In the genomic region with DNA sequence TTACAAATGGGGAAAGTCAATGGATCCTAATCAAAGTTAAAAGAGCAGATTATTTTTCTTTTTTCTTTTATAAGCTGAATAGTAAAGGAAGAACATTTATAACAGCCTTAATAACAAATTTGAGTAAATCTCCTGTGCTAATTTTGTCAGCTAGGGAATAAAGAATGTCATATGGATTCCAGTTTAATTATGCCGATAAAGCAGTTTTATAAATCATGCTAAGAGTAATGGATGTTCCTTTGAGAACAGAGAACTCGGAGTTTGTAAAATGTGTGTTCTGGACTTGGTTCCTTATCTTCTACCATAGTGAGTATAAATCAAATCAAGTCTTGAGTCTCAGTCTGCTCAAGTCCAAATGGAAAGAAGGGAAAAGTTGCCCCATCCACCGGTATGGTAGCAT, we compare ENCODE assay signal across 23 cellular contexts.
DNase-seq lines count a peak whose midpoint lies in the region; ATAC-seq, FAIRE-seq and TF ChIP-seq lines count a peak whose summit lies in the region.
"Had no signal": no experiment of that assay in that cellular context is flagged by ENCODE, and none has a peak within 500 bp of the region (broad histone marks: within the 10 kb centered on the region; RNA-seq: fewer than 3 reads in every experiment).

No MANE protein-coding gene starts in this region.

- dilution Hi-C loops in IMR-90 (cut with HindIII; ENCODE audit: low sequenced_read_pairs, unreplicated experiment), result no loop called here

- H2AK9ac ChIP-seq in IMR-90 (replicated peaks; ENCODE audit: low read depth, low read length, poor library complexity), result no peak overlapping the region

- CTCF ChIA-PET in HepG2 (lab: Yijun Ruan, JAX; ENCODE audit: low intra/inter-chr PET ratio, low total read pairs) (no interaction called here), IMR-90 (lab: Yijun Ruan, JAX) (no interaction called here), K562 (lab: Yijun Ruan, JAX; ENCODE audit: low intra/inter-chr PET ratio) (no interaction called here)

- no peak overlapping the region for H3K14ac ChIP-seq in IMR-90 (replicated peaks; ENCODE audit: low read depth, low read length)

- 91% methylated on average over 3 of the region's 3 CpGs for WGBS in HepG2 (ENCODE audit: low lambda C conversion rate)
- 44% methylated on average over 3 of the region's 3 CpGs for WGBS in right lobe of liver (ENCODE audit: insufficient coverage, low coverage, low lambda C conversion rate, missing lambda C conversion rate)
- whole genome bisulfite sequencing in IMR-90 (ENCODE audit: extremely low coverage in 2 of 2, insufficient read length in 1 of 2), 2 experiments, result no CpG with 5 or more reads among the region's 3 CpGs
- WGBS in K562 (ENCODE audit: insufficient coverage, low coverage, missing lambda C conversion rate), result 53% methylated on average over 2 of the region's 3 CpGs

- peaks cover 2% of the 10 kb centered on the region for H3K79me2 ChIP-seq in HepG2 (ENCODE audit: insufficient read depth, low read length)
- H3K79me2 ChIP-seq in K562 (ENCODE audit: control insufficient read depth, insufficient read depth, low read length), result no peaks in the 10 kb centered on the region

- H3K36me3 ChIP-seq in HepG2 (replicated peaks in 1 of 2; ENCODE audit: control insufficient read depth in 1 of 2, insufficient read depth in 2 of 2, low read length in 2 of 2), result peaks cover 0 to 9% of the 10 kb centered on the region in 2 experiments; a peak in 2 of 5 replicates
- H3K36me3 ChIP-seq in right lobe of liver, result no peaks in the 10 kb centered on the region
- H3K36me3 ChIP-seq in IMR-90 (ENCODE audit: control insufficient read depth, insufficient read depth, low read length), result no peaks in the 10 kb centered on the region; the same call in 1 of the 2 replicates
- H3K36me3 ChIP-seq in K562 (ENCODE audit: control insufficient read depth, insufficient read depth, low read length), result no peaks in the 10 kb centered on the region
- H3K36me3 ChIP-seq: BE2C had no signal

- no peaks in the 10 kb centered on the region for H3K79me1 ChIP-seq in IMR-90 (ENCODE audit: low read depth in 1 of 2, low read length in 2 of 2)

- no peak overlapping the region for H2BK15ac ChIP-seq in IMR-90 (ENCODE audit: low read depth, low read length)

- FAIRE-seq in HepG2 (lab: Jason Lieb, UNC) (no peak), K562 (lab: Jason Lieb, UNC) (no peak)
- FAIRE-seq: GM12891 had no signal

- H3K27ac ChIP-seq in HepG2 (ENCODE audit: extremely low read length, insufficient read depth, low read length) (no peak overlapping the region), right lobe of liver (no peak overlapping the region), IMR-90 (ENCODE audit: insufficient read depth, low read length) (no peak overlapping the region), K562 (ENCODE audit: extremely low read depth, low read depth, low read length) (no peak overlapping the region)
- H3K27ac ChIP-seq: 22Rv1, BLaER1 had no signal

- H3K23ac ChIP-seq in IMR-90 (ENCODE audit: low read depth, low read length), result no peak overlapping the region

- no peak for DNase-seq in HepG2 (ENCODE audit: low spot score)
- no peak for DNase-seq in right lobe of liver
- no peak for DNase-seq in IMR-90
- DNase-seq in K562 (ENCODE audit: extremely low read depth in 1 of 4, low spot score in 3 of 4), result no peak
- DNase-seq in activated CD4-positive, alpha-beta T cell treated with anti-CD3 and anti-CD28 coated beads, Interleukin-2, amount 50 U/mL, for 4 hours, result no peak
- DNase-seq: ACHN; BE2C; C1 segment of cervical spinal cord; CD4-positive, alpha-beta memory T cell; CD4-positive, CD25-positive, alpha-beta regulatory T cell; CD8-positive, alpha-beta memory T cell; COR-L47; DMS 273 treated with DMSO at 0.1 percent for 48 hours; DMS153; DMS53; DMS79; DND-41; EL; GF-D8 had no signal

- no peak overlapping the region for H2BK120ac ChIP-seq in IMR-90 (ENCODE audit: low read depth, low read length)

- H3K9me3 ChIP-seq in HepG2 (ENCODE audit: low read length) (no peaks in the 10 kb centered on the region), right lobe of liver (no peaks in the 10 kb centered on the region), IMR-90 (ENCODE audit: control insufficient read depth, insufficient read depth, low read length) (no peaks in the 10 kb centered on the region), K562 (replicated peaks; ENCODE audit: control insufficient read depth, insufficient read depth, low read depth, low read length) (no peaks in the 10 kb centered on the region)
- H3K9me3 ChIP-seq: BE2C, BLaER1 had no signal

- intact Hi-C loops in HepG2 (cut with micrococcal nuclease; ENCODE audit: unreplicated experiment), result no loop called here
- intact Hi-C loops in right lobe of liver (cut with DNase I), result no loop called here
- intact Hi-C loops in IMR-90 (cut with micrococcal nuclease), result no loop called here
- intact Hi-C loops in K562 (cut with micrococcal nuclease), result no loop called here

- H3K56ac ChIP-seq in IMR-90 (ENCODE audit: extremely low read depth, insufficient read depth, low read length), result no peak overlapping the region

- ATAC-seq in HepG2 (no peak), right lobe of liver (no peak), IMR-90 (ENCODE audit: low read depth) (no peak), K562 (no peak), HG03139 (IDR thresholded peaks at IDR 0.05; ENCODE audit: unreplicated experiment) (no peak)

- H4K20me1 ChIP-seq in HepG2 (ENCODE audit: insufficient read depth, low read length), result no peaks in the 10 kb centered on the region
- no peaks in the 10 kb centered on the region for H4K20me1 ChIP-seq in IMR-90 (ENCODE audit: insufficient read depth, low read length)
- H4K20me1 ChIP-seq in K562 (replicated peaks; ENCODE audit: control insufficient read depth, insufficient read depth, low read length), result no peaks in the 10 kb centered on the region

- no peak overlapping the region for H4K5ac ChIP-seq in IMR-90 (ENCODE audit: low read depth, low read length)

- no peak overlapping the region for H3K4me3 ChIP-seq in HepG2 (replicated peaks in 1 of 3; ENCODE audit: insufficient read depth in 1 of 3, low read depth in 2 of 3, low read length in 3 of 3)
- H3K4me3 ChIP-seq in right lobe of liver, result no peak overlapping the region
- H3K4me3 ChIP-seq in IMR-90 (ENCODE audit: insufficient read depth, low read depth, low read length), result no peak overlapping the region
- no peak overlapping the region for H3K4me3 ChIP-seq in K562
- H3K4me3 ChIP-seq: BLaER1 had no signal

- H2AK5ac ChIP-seq in IMR-90 (ENCODE audit: low read depth, low read length), result no peak overlapping the region

- H3K9ac ChIP-seq in HepG2 (ENCODE audit: insufficient read depth, low read depth, low read length) (no peak overlapping the region), IMR-90 (ENCODE audit: low read depth, low read length) (no peak overlapping the region), K562 (ENCODE audit: insufficient read depth in 1 of 2, low read depth in 2 of 2, low read length in 2 of 2) (no peak overlapping the region)
- H3K9ac ChIP-seq: BLaER1 had no signal

- H4K91ac ChIP-seq in IMR-90 (ENCODE audit: insufficient read depth, low read depth, low read length), result no peak overlapping the region

- H2AFZ ChIP-seq in HepG2 (ENCODE audit: low read length), result no peak overlapping the region
- H2AFZ ChIP-seq in IMR-90 (replicated peaks; ENCODE audit: low read length, poor library complexity), result no peak overlapping the region
- H2AFZ ChIP-seq in K562 (ENCODE audit: low read depth, low read length), result no peak overlapping the region

- no peak for TF ChIP-seq POLR2A in HepG2 (IDR thresholded peaks at IDR 0.05; ENCODE audit: insufficient read depth in 1 of 2, low read depth in 2 of 2, low read length in 2 of 2)
- TF ChIP-seq POLR2A in right lobe of liver (IDR thresholded peaks at IDR 0.05), result no peak
- no peak for TF ChIP-seq POLR2A in IMR-90 (IDR thresholded peaks at IDR 0.05; ENCODE audit: low read depth, low read length)
- no peak for TF ChIP-seq POLR2A in K562 (conservative IDR thresholded peaks at IDR 0.05)

- no peak overlapping the region for H4K8ac ChIP-seq in IMR-90 (ENCODE audit: low read depth in 2 of 2, low read length in 2 of 2)

- H3K9me1 ChIP-seq in IMR-90 (ENCODE audit: insufficient read depth, low read length), result no peaks in the 10 kb centered on the region
- H3K9me1 ChIP-seq in K562 (ENCODE audit: control insufficient read depth, insufficient read depth, low read length), result no peaks in the 10 kb centered on the region

- TF ChIP-seq CTCF in HepG2 (CRISPR knock-in tag; IDR thresholded peaks at IDR 0.05), result no peak
- TF ChIP-seq CTCF in right lobe of liver (IDR thresholded peaks at IDR 0.05), result no peak
- TF ChIP-seq CTCF in IMR-90 (conservative IDR thresholded peaks at IDR 0.05; ENCODE audit: low read depth, low read length), result no peak
- TF ChIP-seq CTCF in K562 (IDR thresholded peaks at IDR 0.05 in 2 of 3, conservative IDR thresholded peaks at IDR 0.05 in 1 of 3; ENCODE audit: insufficient read depth in 2 of 3, low read depth in 1 of 3, low read length in 3 of 3), result no peak

- H2BK5ac ChIP-seq in IMR-90 (ENCODE audit: low read depth, low read length, poor library complexity, severe bottlenecking), result no peak overlapping the region

- no peak overlapping the region for H2BK20ac ChIP-seq in IMR-90 (ENCODE audit: low read depth, low read length)

- no peak for TF ChIP-seq RAD21 in HepG2 (CRISPR knock-in tag; IDR thresholded peaks at IDR 0.05)
- no peak for TF ChIP-seq RAD21 in IMR-90 (IDR thresholded peaks at IDR 0.05; ENCODE audit: low read length)
- TF ChIP-seq RAD21 in K562 (CRISPR knock-in tag; conservative IDR thresholded peaks at IDR 0.05 in 1 of 2, IDR thresholded peaks at IDR 0.05 in 1 of 2), result no peak

- H3K4me1 ChIP-seq in HepG2 (ENCODE audit: insufficient read depth, low read length) (no peaks in the 10 kb centered on the region), right lobe of liver (no peaks in the 10 kb centered on the region), IMR-90 (ENCODE audit: control insufficient read depth, insufficient read depth, low read length) (no peaks in the 10 kb centered on the region), K562 (replicated peaks in 1 of 2; ENCODE audit: control insufficient read depth in 2 of 2, insufficient read depth in 2 of 2, low read length in 2 of 2) (no peaks in the 10 kb centered on the region)
- H3K4me1 ChIP-seq: BE2C had no signal

- POLR2A ChIA-PET in HepG2 (lab: Yijun Ruan, JAX), result no interaction called here
- POLR2A ChIA-PET in IMR-90 (lab: Charles Lee; ENCODE audit: unreplicated experiment), result no interaction called here
- POLR2A ChIA-PET in K562 (lab: Yijun Ruan, JAX), result no interaction called here

- BruUV-seq in HepG2 (replicated peaks; lab: Mats Ljungman, UMichigan), result no TSS peak
- BruUV-seq in IMR-90 (replicated peaks; lab: Mats Ljungman, UMichigan), result no TSS peak
- no TSS peak for BruUV-seq in K562 (replicated peaks; lab: Mats Ljungman, UMichigan)

- no peak overlapping the region for H3K4ac ChIP-seq in IMR-90 (ENCODE audit: low read depth, low read length)

- H3K27me3 ChIP-seq in HepG2 (ENCODE audit: control insufficient read depth in 1 of 2, insufficient read depth in 2 of 2, low read length in 2 of 2) (no peaks in the 10 kb centered on the region), right lobe of liver (peaks cover 0 to 2% of the 10 kb centered on the region in 2 donors), IMR-90 (ENCODE audit: control insufficient read depth, insufficient read depth, low read length) (no peaks in the 10 kb centered on the region), K562 (ENCODE audit: control insufficient read depth in 2 of 2, insufficient read depth in 2 of 2, low read length in 2 of 2) (no peaks in the 10 kb centered on the region)
- H3K27me3 ChIP-seq: BE2C had no signal

- H3K18ac ChIP-seq in IMR-90 (ENCODE audit: low read depth, low read length), result no peak overlapping the region

- no peak overlapping the region for H3K4me2 ChIP-seq in HepG2 (ENCODE audit: low read depth, low read length)
- H3K4me2 ChIP-seq in IMR-90 (ENCODE audit: low read depth, low read length), result no peak overlapping the region
- no peak overlapping the region for H3K4me2 ChIP-seq in K562 (ENCODE audit: insufficient read depth, low read length)
- H3K4me2 ChIP-seq: BLaER1 had no signal

- in situ Hi-C loops in HepG2 (cut with HindIII; ENCODE audit: extremely low pct_ligation_motif_present, low pct_unique_long_range_greater_than_20kb) (no loop called here), IMR-90 (cut with MboI; ENCODE audit: low sequenced_read_pairs) (no loop called here), K562 (cut with MboI) (no loop called here)

- TF ChIP-seq EP300 in HepG2 (IDR thresholded peaks at IDR 0.05; ENCODE audit: low read depth in 2 of 2, low read length in 2 of 2) (no peak), HepG2 (CRISPR knock-in tag; IDR thresholded peaks at IDR 0.05; ENCODE audit: borderline replicate concordance) (no peak), K562 (IDR thresholded peaks at IDR 0.05; ENCODE audit: low read length) (no peak)

Comparison
In these comparisons a context has a peak if more than half of its experiments do, and no peak if none do; other contexts are left out.
1. Of the 241 proteins assayed by ChIP-seq in both HepG2 and K562: peak only in HepG2: none; only in K562: MAFG; in both: MAFF and MAFK; in neither: 238.